ENCODE assay signal across 8 cellular contexts in the genomic region with DNA sequence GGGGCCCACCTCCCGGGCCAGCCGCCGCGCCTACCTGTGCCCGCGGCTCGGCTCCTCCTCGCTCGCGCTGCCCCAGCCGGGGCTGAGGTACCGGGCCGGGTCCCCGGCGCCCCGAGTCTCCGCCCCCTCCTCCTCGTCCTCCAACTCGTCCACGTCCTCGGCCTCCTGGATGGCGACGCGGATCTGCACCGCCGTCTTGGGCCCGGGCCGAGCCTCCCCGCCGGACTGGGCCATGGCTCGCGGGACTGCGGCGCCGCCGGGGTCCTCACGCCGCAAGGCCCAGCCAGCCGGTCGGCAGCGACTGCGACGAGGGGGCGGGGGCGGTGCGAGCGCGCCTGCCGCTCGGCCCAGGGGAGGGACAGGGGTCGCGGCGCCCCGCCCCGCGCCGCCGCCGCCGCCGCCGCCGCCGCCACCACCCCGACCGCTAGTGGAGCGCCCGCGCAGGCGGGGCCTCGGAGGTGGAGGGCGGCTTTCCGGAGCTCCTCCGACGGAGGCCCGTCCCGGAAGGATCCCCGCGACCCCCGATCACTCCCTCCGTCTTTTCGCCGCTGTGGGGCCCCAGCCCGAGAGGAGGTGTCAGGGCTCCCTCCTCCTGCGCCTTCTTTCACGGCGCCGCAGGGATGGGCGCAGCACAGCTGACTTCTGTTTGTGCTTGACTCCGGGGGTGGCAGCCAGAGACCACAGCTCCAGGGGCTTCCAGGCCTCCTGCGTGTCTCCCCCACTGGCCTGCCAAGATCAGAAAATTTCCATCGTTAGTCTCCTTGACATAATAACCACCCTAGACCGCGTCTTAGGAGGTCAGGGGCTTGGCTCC. TPM values are rescaled to one million over a fixed set of nuclear protein-coding genes. Genes with fewer than 3 reads are reported as not detected.
DNase-seq lines count a peak whose midpoint lies in the region; ATAC-seq and TF ChIP-seq lines count a peak whose summit lies in the region.

Gene LARP6, minus strand, starts transcription at position 303 of the 814 bp plus-strand sequence. Its CDS starts 69 bp downstream, at position 234.

- H3K27me3 ChIP-seq in CD8-positive, alpha-beta T cell (ENCODE audit: insufficient read depth, low read length): no peaks in the 10 kb centered on the region
- no peaks in the 10 kb centered on the region for H3K27me3 ChIP-seq in HUES6 (ENCODE audit: control insufficient read depth, insufficient read depth, low read length)
- H3K27me3 ChIP-seq in esophagus muscularis mucosa: no peaks in the 10 kb centered on the region
- peaks cover 23 to 28% of the 10 kb centered on the region in 2 donors for H3K27me3 ChIP-seq in mucosa of rectum (ENCODE audit: control insufficient read depth in 2 of 2, insufficient read depth in 2 of 2, low read length in 2 of 2)
- no peaks in the 10 kb centered on the region for H3K27me3 ChIP-seq in testis

- WGBS in esophagus muscularis mucosa: 3% methylated on average over 3 of the region's 94 CpGs
- 0% methylated on average over 10 to 49 of the region's 94 CpGs for WGBS in testis, 2 donors

- no peaks in the 10 kb centered on the region for H3K9me3 ChIP-seq in CD8-positive, alpha-beta T cell (ENCODE audit: low read length)
- H3K9me3 ChIP-seq in HUES6 (ENCODE audit: control insufficient read depth, insufficient read depth, low read depth, low read length) (no peaks in the 10 kb centered on the region), esophagus muscularis mucosa (no peaks in the 10 kb centered on the region), mucosa of rectum (ENCODE audit: control insufficient read depth in 2 of 2, low read length in 2 of 2) (no peaks in the 10 kb centered on the region), testis (no peaks in the 10 kb centered on the region)

- H3K36me3 Mint-ChIP-seq in CD8-positive, alpha-beta T cell: no peaks in the 10 kb centered on the region
- H3K36me3 Mint-ChIP-seq in activated CD8-positive, alpha-beta T cell treated with anti-CD3 and anti-CD28 coated beads, Interleukin-2, amount 10 ng/mL, durations not matched to agents 7 days and 5 days (ENCODE audit: low read depth): no peaks in the 10 kb centered on the region

- H3K36me3 ChIP-seq in CD8-positive, alpha-beta T cell (ENCODE audit: insufficient read depth, low read length): no peaks in the 10 kb centered on the region
- H3K36me3 ChIP-seq in HUES6 (ENCODE audit: control insufficient read depth, insufficient read depth, low read length) (peaks cover 15% of the 10 kb centered on the region), esophagus muscularis mucosa (peaks cover 0 to 9% (median 4%) of the 10 kb centered on the region in 4 donors), mucosa of rectum (ENCODE audit: control insufficient read depth in 2 of 2, insufficient read depth in 2 of 2, low read length in 2 of 2) (no peaks in the 10 kb centered on the region), testis (ENCODE audit: low read depth, missing control alignments) (no peaks in the 10 kb centered on the region)

- H3K9me3 Mint-ChIP-seq in CD8-positive, alpha-beta T cell: no peaks in the 10 kb centered on the region
- H3K9me3 Mint-ChIP-seq in activated CD8-positive, alpha-beta T cell treated with anti-CD3 and anti-CD28 coated beads, Interleukin-2, amount 10 ng/mL, durations not matched to agents 7 days and 5 days (ENCODE audit: insufficient read depth): no peaks in the 10 kb centered on the region

- no peak within 1 kb of the TSS for H3K27ac Mint-ChIP-seq in CD8-positive, alpha-beta T cell
- no peak within 1 kb of the TSS for H3K27ac Mint-ChIP-seq in activated CD8-positive, alpha-beta T cell treated with anti-CD3 and anti-CD28 coated beads, Interleukin-2, amount 10 ng/mL, durations not matched to agents 7 days and 5 days

- POLR2A ChIA-PET in CD8-positive, alpha-beta T cell (lab: Charles Lee): no interaction called here
- POLR2A ChIA-PET in activated CD8-positive, alpha-beta T cell treated with anti-CD3 and anti-CD28 coated beads, Interleukin-2, amount 10 ng/mL, durations not matched to agents 7 days and 5 days (lab: Charles Lee): no interaction called here

- peak within 1 kb of the TSS; percentile 39 for H3K4me3 ChIP-seq in CD8-positive, alpha-beta T cell (ENCODE audit: low read depth, low read length)
- H3K4me3 ChIP-seq in HUES6 (ENCODE audit: low read depth, low read length) (peak within 1 kb of the TSS; percentile 67), esophagus muscularis mucosa (peak within 1 kb of the TSS; percentile 78 to 86 (median 80)), mucosa of rectum (ENCODE audit: low read length in 2 of 2) (peak within 1 kb of the TSS; percentile 56 to 66), testis (peak within 1 kb of the TSS; percentile 71 to 74)

- TF ChIP-seq POLR2A in esophagus muscularis mucosa (IDR thresholded peaks at IDR 0.05; ENCODE audit: low read depth) (peak; percentile 34), testis (IDR thresholded peaks at IDR 0.05) (no peak)

- no peak for TF ChIP-seq CTCF in CD8-positive, alpha-beta T cell (IDR thresholded peaks at IDR 0.05)
- no peak for TF ChIP-seq CTCF in esophagus muscularis mucosa (IDR thresholded peaks at IDR 0.05)
- no peak for TF ChIP-seq CTCF in testis (IDR thresholded peaks at IDR 0.05)

- intact Hi-C loops in CD8-positive, alpha-beta T cell (cut with DNase I, micrococcal nuclease): no loop called here
- intact Hi-C loops in esophagus muscularis mucosa (cut with DNase I): no loop called here
- intact Hi-C loops in testis (cut with DNase I; ENCODE audit: low total_unique reads): no loop called here

- TF ChIP-seq EP300 in esophagus muscularis mucosa (IDR thresholded peaks at IDR 0.05): no peak

- peak within 1 kb of the TSS; percentile 82 for H3K4me3 Mint-ChIP-seq in CD8-positive, alpha-beta T cell
- H3K4me3 Mint-ChIP-seq in activated CD8-positive, alpha-beta T cell treated with anti-CD3 and anti-CD28 coated beads, Interleukin-2, amount 10 ng/mL, durations not matched to agents 7 days and 5 days: peak within 1 kb of the TSS; percentile 54

- DNase-seq in CD8-positive, alpha-beta T cell: peak in 3 of 7 experiments; percentile 18 to 56 (median 20)
- no peak for DNase-seq in activated CD8-positive, alpha-beta T cell treated with anti-CD3 and anti-CD28 coated beads, Interleukin-2, amount 10 ng/mL, durations not matched to agents 7 days and 5 days
- DNase-seq in esophagus muscularis mucosa (ENCODE audit: extremely low spot score) (peak; percentile 91), testis (peak; percentile 52), NCI-H446 treated with DMSO at 0.1 percent for 48 hours (lab: John Stamatoyannopoulos, UW) (no peak)

- H3K9ac ChIP-seq in HUES6 (ENCODE audit: low read length): peak within 1 kb of the TSS; percentile 69
- H3K9ac ChIP-seq in mucosa of rectum (ENCODE audit: low read depth in 1 of 2, low read length in 2 of 2): peak within 1 kb of the TSS; percentile 52 to 64

- CTCF ChIA-PET in CD8-positive, alpha-beta T cell (lab: Charles Lee): no interaction called here
- CTCF ChIA-PET in activated CD8-positive, alpha-beta T cell treated with anti-CD3 and anti-CD28 coated beads, Interleukin-2, amount 10 ng/mL, durations not matched to agents 7 days and 5 days (lab: Charles Lee): no interaction called here

- H3K4me1 Mint-ChIP-seq in CD8-positive, alpha-beta T cell (ENCODE audit: low read depth): peaks cover 6% of the 10 kb centered on the region
- H3K4me1 Mint-ChIP-seq in activated CD8-positive, alpha-beta T cell treated with anti-CD3 and anti-CD28 coated beads, Interleukin-2, amount 10 ng/mL, durations not matched to agents 7 days and 5 days (ENCODE audit: low read depth): peaks cover 9% of the 10 kb centered on the region

- H3K4me1 ChIP-seq in CD8-positive, alpha-beta T cell (ENCODE audit: insufficient read depth, low read length): no peaks in the 10 kb centered on the region
- H3K4me1 ChIP-seq in HUES6 (ENCODE audit: control insufficient read depth, insufficient read depth, low read length): peaks cover 10% of the 10 kb centered on the region
- peaks cover 42 to 66% (median 54%) of the 10 kb centered on the region in 4 donors for H3K4me1 ChIP-seq in esophagus muscularis mucosa
- H3K4me1 ChIP-seq in mucosa of rectum (ENCODE audit: control insufficient read depth in 2 of 2, insufficient read depth in 2 of 2, low read length in 2 of 2): peaks cover 0 to 2% of the 10 kb centered on the region in 2 donors
- peaks cover 14% of the 10 kb centered on the region for H3K4me1 ChIP-seq in testis

- ATAC-seq in CD8-positive, alpha-beta T cell: peak; percentile 48
- ATAC-seq in activated CD8-positive, alpha-beta T cell treated with anti-CD3 and anti-CD28 coated beads, Interleukin-2, amount 10 ng/mL, durations not matched to agents 7 days and 5 days: peak; percentile 71
- no peak for ATAC-seq in GM19023 (IDR thresholded peaks at IDR 0.05; ENCODE audit: unreplicated experiment)

- H3K27me3 Mint-ChIP-seq in CD8-positive, alpha-beta T cell (ENCODE audit: low read depth): peaks cover 44% of the 10 kb centered on the region
- H3K27me3 Mint-ChIP-seq in activated CD8-positive, alpha-beta T cell treated with anti-CD3 and anti-CD28 coated beads, Interleukin-2, amount 10 ng/mL, durations not matched to agents 7 days and 5 days (ENCODE audit: low read depth): peaks cover 61% of the 10 kb centered on the region

- no peak within 1 kb of the TSS for H3K27ac ChIP-seq in CD8-positive, alpha-beta T cell (ENCODE audit: low read depth, low read length)
- H3K27ac ChIP-seq in HUES6 (ENCODE audit: low read depth, low read length) (no peak within 1 kb of the TSS), esophagus muscularis mucosa (replicated peaks in 1 of 4) (peak within 1 kb of the TSS; percentile 89 to 93 (median 90)), mucosa of rectum (ENCODE audit: low read depth in 2 of 2, low read length in 2 of 2) (peak within 1 kb of the TSS; percentile 60 to 61), testis (peak within 1 kb of the TSS; percentile 87 to 92)

RNA-seq across cellular contexts. Expression of gene LARP6, which starts in this region (rescaled TPM):
- not detected for total RNA-seq in CD8-positive, alpha-beta T cell
- not detected for total RNA-seq in activated CD8-positive, alpha-beta T cell treated with anti-CD3 and anti-CD28 coated beads, Interleukin-2, amount 10 ng/mL, durations not matched to agents 7 days and 5 days
- total RNA-seq in esophagus muscularis mucosa: 10 to 100 TPM; 21.2 to 36.3 (median 32.7) TPM
- total RNA-seq in testis: 10 to 100 TPM; 49.6 to 57.1 TPM
- polyA plus RNA-seq in testis (ENCODE audit: insufficient read depth, low read depth, low replicate concordance): 105 TPM

Comparison
In these comparisons a context has a peak if more than half of its experiments do, and no peak if none do; other contexts are left out.
1. RNA of gene LARP6 (total RNA-seq): 49.6 to 57.1 TPM in testis and 21.2 to 36.3 TPM in esophagus muscularis mucosa; not detected in CD8-positive, alpha-beta T cell and not detected in activated CD8-positive, alpha-beta T cell treated with anti-CD3 and anti-CD28 coated beads, Interleukin-2, amount 10 ng/mL, durations not matched to agents 7 days and 5 days; every median in the first group is over 10 times any median in the second.
2. Peak in ATAC-seq and H3K4me3 ChIP-seq in CD8-positive, alpha-beta T cell; RNA of the gene not detected or under 1 TPM.
3. Peak in ATAC-seq in activated CD8-positive, alpha-beta T cell treated with anti-CD3 and anti-CD28 coated beads, Interleukin-2, amount 10 ng/mL, durations not matched to agents 7 days and 5 days; RNA of the gene not detected or under 1 TPM.
4. DNase-seq: peak in esophagus muscularis mucosa (single experiment) and testis (single experiment); none in activated CD8-positive, alpha-beta T cell treated with anti-CD3 and anti-CD28 coated beads, Interleukin-2, amount 10 ng/mL, durations not matched to agents 7 days and 5 days (single experiment) and NCI-H446 treated with DMSO at 0.1 percent for 48 hours (single experiment).
5. H3K27ac ChIP-seq: peak in esophagus muscularis mucosa (4 of 4), mucosa of rectum (2 of 2) and testis (2 of 2); none in CD8-positive, alpha-beta T cell (single experiment) and HUES6 (single experiment).
6. Peak in every context shown above with its lines, with median percentiles within 50 percentile points of each other: H3K4me3 ChIP-seq.